8 cellular contexts compared by ENCODE assay signal in genomic region chr6:75600694-75601265, GRCh38. TPM values are rescaled to one million over a fixed set of nuclear protein-coding genes. Genes with fewer than 3 reads are reported as not detected.
DNase-seq lines count a peak whose midpoint lies in the region; ATAC-seq and FAIRE-seq lines count a peak whose summit lies in the region.

No MANE protein-coding gene starts in this region.

- H3K36me3 ChIP-seq in small intestine (ENCODE audit: control insufficient read depth in 2 of 2, insufficient read depth in 2 of 2, low read length in 2 of 2), result no peaks in the 10 kb centered on the region

- DNase-seq in NCI-H2107 treated with DMSO at 0.1 percent for 48 hours (lab: John Stamatoyannopoulos, UW; ENCODE audit: unreplicated experiment), result peak; percentile 18
- no peak for DNase-seq in NCI-H2107 (lab: John Stamatoyannopoulos, UW)
- peak; percentile 31 for DNase-seq in RPMI8226
- peak; percentile 38 for DNase-seq in fibroblast of peridontal ligament (ENCODE audit: extremely low read depth)
- no peak for DNase-seq in small intestine
- no peak for DNase-seq in NCI-H1105 (lab: John Stamatoyannopoulos, UW)
- no peak for DNase-seq in inferior parietal cortex (ENCODE audit: extremely low spot score)

- no peaks in the 10 kb centered on the region for H3K27me3 ChIP-seq in small intestine (ENCODE audit: control insufficient read depth in 2 of 2, insufficient read depth in 2 of 2, low read length in 2 of 2)

- no peak for ATAC-seq in HG03097 (IDR thresholded peaks at IDR 0.05; ENCODE audit: low FRiP score, unreplicated experiment)

- 64 to 66% (median 66%) methylated on average over 11 of the region's 11 CpGs for WGBS in small intestine, 3 donors

- peak overlapping the region in 1 of 2 donors; percentile 58 for H3K27ac ChIP-seq in small intestine (ENCODE audit: low read depth in 1 of 2, low read length in 1 of 2)

- no peaks in the 10 kb centered on the region for H3K9me3 ChIP-seq in small intestine (ENCODE audit: control insufficient read depth, low read depth)

- peak; percentile 59 for FAIRE-seq in small intestine (lab: Jason Lieb, UNC)

- peaks cover 0 to 13% of the 10 kb centered on the region in 2 donors for H3K4me1 ChIP-seq in small intestine (ENCODE audit: control insufficient read depth in 2 of 2, insufficient read depth in 1 of 2, low read depth in 1 of 2, low read length in 1 of 2)

- H3K4me3 ChIP-seq in small intestine (ENCODE audit: low read depth in 1 of 2, low read length in 2 of 2), result no peak overlapping the region

RNA-seq across cellular contexts. Expression of gene SENP6, which starts 0.9 kb away (rescaled TPM):
- 10 to 100 TPM; 25.3 to 29.2 (median 25.7) TPM for polyA plus RNA-seq in small intestine

Comparison
In these comparisons a context has a peak if more than half of its experiments do, and no peak if none do; other contexts are left out.
1. DNase-seq: peak in NCI-H2107 treated with DMSO at 0.1 percent for 48 hours (single experiment), RPMI8226 (single experiment) and fibroblast of peridontal ligament (single experiment); none in NCI-H2107 (single experiment), small intestine (single experiment), NCI-H1105 (single experiment) and inferior parietal cortex (single experiment).